Comparison of ENCODE assay signal across 9 cellular contexts in genomic region chr15:101024111-101024695, GRCh38.
DNase-seq lines count a peak whose midpoint lies in the region; ATAC-seq, FAIRE-seq and TF ChIP-seq lines count a peak whose summit lies in the region.
"Had no signal": no experiment of that assay in that cellular context is flagged by ENCODE, and none has a peak within 500 bp of the region (broad histone marks: within the 10 kb centered on the region; RNA-seq: fewer than 3 reads in every experiment).

No MANE protein-coding gene starts in this region.

- no peak for TF ChIP-seq CTCF in right atrium auricular region (IDR thresholded peaks at IDR 0.05)
- no peak for TF ChIP-seq CTCF in pancreas (IDR thresholded peaks at IDR 0.05)
- no peak for TF ChIP-seq CTCF in GM13976 (IDR thresholded peaks at IDR 0.05; ENCODE audit: borderline replicate concordance, control extremely low read depth, extremely low read depth, insufficient read depth, missing control alignments)

- peaks cover 0 to 64% (median 0%) of the 10 kb centered on the region in 11 experiments; a peak in 3 of 22 replicates for H4K20me1 ChIP-seq in BLaER1 treated with 17β-estradiol and CSF1 and Interleukin-3, amounts not matched to agents 10 nM and 100 nM

- H3K4me2 ChIP-seq in BLaER1 treated with 17β-estradiol and CSF1 and Interleukin-3, amounts not matched to agents 10 nM and 100 nM: peak overlapping the region in 6 of 11 experiments; percentile 15 to 63 (median 42); a peak in 10 of 22 replicates

- intact Hi-C loops in pancreas (cut with DNase I): loop anchor here in 1 of 3 donors (5.0 kb wide), 1 partner anchor 43 kb away; no protein-coding TSS in a partner anchor

- H3K4me3 ChIP-seq in BLaER1 treated with 17β-estradiol and CSF1 and Interleukin-3, amounts not matched to agents 10 nM and 100 nM: no peak overlapping the region
- H3K4me3 ChIP-seq in right atrium auricular region (no peak overlapping the region), pancreas (no peak overlapping the region)
- H3K4me3 ChIP-seq: MG63 had no signal

- FAIRE-seq in pancreas (lab: Jason Lieb, UNC): no peak

- WGBS in pancreas, 2 donors: 78 to 79% methylated on average over 11 of the region's 11 CpGs

- peaks cover 0 to 30% (median 11%) of the 10 kb centered on the region in 10 experiments; a peak in 11 of 20 replicates for H3K4me1 ChIP-seq in BLaER1 treated with 17β-estradiol and CSF1 and Interleukin-3, amounts not matched to agents 10 nM and 100 nM
- H3K4me1 ChIP-seq in right atrium auricular region: peaks cover 0 to 32% of the 10 kb centered on the region in 2 donors
- no peaks in the 10 kb centered on the region for H3K4me1 ChIP-seq in pancreas

- no peak overlapping the region for H3K27ac ChIP-seq in BLaER1 treated with 17β-estradiol and CSF1 and Interleukin-3, amounts not matched to agents 10 nM and 100 nM
- peak overlapping the region; percentile 71 to 74 for H3K27ac ChIP-seq in right atrium auricular region
- H3K27ac ChIP-seq in pancreas: peak overlapping the region in 1 of 4 donors; percentile 44

- ATAC-seq in pancreas (peak in 3 of 4 donors; percentile 43 to 69 (median 63)), HG02798 (IDR thresholded peaks at IDR 0.05; ENCODE audit: poor library complexity, unreplicated experiment) (no peak), GM21423 (IDR thresholded peaks at IDR 0.05; ENCODE audit: unreplicated experiment) (no peak)

- no peaks in the 10 kb centered on the region; a peak in 1 of 22 replicates for H3K36me3 ChIP-seq in BLaER1 treated with 17β-estradiol and CSF1 and Interleukin-3, amounts not matched to agents 10 nM and 100 nM
- H3K36me3 ChIP-seq in right atrium auricular region: no peaks in the 10 kb centered on the region
- H3K36me3 ChIP-seq in pancreas: peaks cover 0 to 7% (median 0%) of the 10 kb centered on the region in 3 donors

- H3K9me3 ChIP-seq in BLaER1 treated with 17β-estradiol and CSF1 and Interleukin-3, amounts not matched to agents 10 nM and 100 nM (replicated peaks in 1 of 11): no peaks in the 10 kb centered on the region
- H3K9me3 ChIP-seq in right atrium auricular region (no peaks in the 10 kb centered on the region), pancreas (no peaks in the 10 kb centered on the region)
- H3K9me3 ChIP-seq: MG63 had no signal

- peak; percentile 46 for DNase-seq in astrocyte of the hippocampus (ENCODE audit: low read depth, low spot score)
- peak; percentile 82 for DNase-seq in right atrium auricular region (ENCODE audit: low spot score)
- DNase-seq in pancreas: peak in 1 of 6 donors; percentile 43
- no peak for DNase-seq in NCI-H2196 (lab: John Stamatoyannopoulos, UW; ENCODE audit: unreplicated experiment)
- no peak for DNase-seq in GM13976 (ENCODE audit: low spot score)
- DNase-seq: MG63 had no signal

- H3K9ac ChIP-seq in BLaER1 treated with 17β-estradiol and CSF1 and Interleukin-3, amounts not matched to agents 10 nM and 100 nM: no peak overlapping the region

- H3K27me3 ChIP-seq in BLaER1 treated with 17β-estradiol and CSF1 and Interleukin-3, amounts not matched to agents 10 nM and 100 nM: peaks cover 0 to 100% (median 0%) of the 10 kb centered on the region in 11 experiments; a peak in 6 of 22 replicates
- H3K27me3 ChIP-seq in right atrium auricular region (no peaks in the 10 kb centered on the region), pancreas (no peaks in the 10 kb centered on the region)
- H3K27me3 ChIP-seq: MG63 had no signal

- in situ Hi-C loops in GM13976 (cut with MboI; ENCODE audit: low sequenced_read_pairs, unreplicated experiment): loop anchor here (25.0 kb wide), 2 partner anchors 387 to 687 kb away; partner anchors contain the start of gene ADAMTS17

Comparison
In these comparisons a context has a peak if more than half of its experiments do, and no peak if none do; other contexts are left out.
1. H3K27ac ChIP-seq: peak in right atrium auricular region (2 of 2); none in BLaER1 treated with 17β-estradiol and CSF1 and Interleukin-3, amounts not matched to agents 10 nM and 100 nM (0 of 11).
2. DNase-seq: peak in astrocyte of the hippocampus (single experiment) and right atrium auricular region (single experiment); none in NCI-H2196 (single experiment) and GM13976 (single experiment).
3. ATAC-seq: peak in pancreas (3 of 4); none in HG02798 (single experiment) and GM21423 (single experiment).